In the genomic region with DNA sequence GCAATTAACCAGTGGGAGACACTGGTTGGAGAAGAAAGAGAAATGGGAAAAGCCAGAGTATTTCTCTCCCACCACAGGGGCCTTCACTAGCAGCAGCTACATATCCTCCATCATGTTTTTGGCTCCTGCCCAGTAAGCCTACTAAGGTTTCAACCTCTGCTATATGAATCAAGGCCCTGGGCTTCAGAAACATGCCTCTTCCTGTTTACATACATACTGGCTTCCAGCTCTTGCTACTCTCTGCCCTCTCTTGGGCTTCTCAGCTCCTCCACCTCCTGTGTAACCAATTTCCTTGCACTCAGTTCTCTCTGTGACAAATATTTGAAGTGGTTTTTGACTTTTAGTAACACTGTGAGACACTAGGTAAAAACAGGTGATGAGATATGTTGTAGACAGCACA, we compare ENCODE assay signal across 17 cellular contexts.
A peak's percentile ranks its signal among the peaks of the same experiment; 100 is the strongest.
DNase-seq lines count a peak whose midpoint lies in the region; ATAC-seq and TF ChIP-seq lines count a peak whose summit lies in the region.
"Had no signal": no experiment of that assay in that cellular context is flagged by ENCODE, and none has a peak within 500 bp of the region (broad histone marks: within the 10 kb centered on the region; RNA-seq: fewer than 3 reads in every experiment).

No MANE protein-coding gene starts in this region.

- DNase-seq in COLO668 (lab: John Stamatoyannopoulos, UW; ENCODE audit: unreplicated experiment) (peak; percentile 33), HPDE6-E6E7 (ENCODE audit: extremely low spot score) (peak; percentile 31), T-cell (peak in 5 of 34 experiments; percentile 0 to 11 (median 3)), iris pigment epithelial cell (ENCODE audit: low read depth) (peak; percentile 10), esophagus muscularis mucosa (ENCODE audit: extremely low spot score) (no peak), tibial nerve (ENCODE audit: low spot score in 2 of 2) (no peak)
- DNase-seq in activated CD8-positive, alpha-beta memory T cell treated with anti-CD3 and anti-CD28 coated beads, Interleukin-2, amount 50 U/mL, for 48 hours = no peak
- DNase-seq: amygdala; dermis blood vessel endothelial cell; GOT3; islet precursor cell; NK-92 treated with Interleukin-12 subunit alpha and Interleukin-12 subunit beta, amount 100 ng/mL, for 24 hours; right cardiac atrium had no signal

- CTCF ChIA-PET in T-cell (lab: Charles Lee) = no interaction called here

- H3K27ac Mint-ChIP-seq in T-cell = peak overlapping the region in 1 of 2 donors; percentile 6

- no peaks in the 10 kb centered on the region for H3K36me3 ChIP-seq in esophagus muscularis mucosa
- no peaks in the 10 kb centered on the region for H3K36me3 ChIP-seq in tibial nerve
- H3K36me3 ChIP-seq: BLaER1 had no signal

- no peak for TF ChIP-seq CTCF in esophagus muscularis mucosa (IDR thresholded peaks at IDR 0.05)
- TF ChIP-seq CTCF in tibial nerve (IDR thresholded peaks at IDR 0.05) = no peak

- POLR2A ChIA-PET in T-cell (lab: Charles Lee) = no interaction called here

- intact Hi-C loops in esophagus muscularis mucosa (cut with DNase I) = no loop called here

- H3K27me3 ChIP-seq in esophagus muscularis mucosa (no peaks in the 10 kb centered on the region), tibial nerve (no peaks in the 10 kb centered on the region)
- H3K27me3 ChIP-seq: BLaER1 had no signal

- H3K27ac ChIP-seq in esophagus muscularis mucosa (replicated peaks in 1 of 4) (no peak overlapping the region), tibial nerve (no peak overlapping the region)
- H3K27ac ChIP-seq: BLaER1, HL-60, VCaP had no signal

- no peak for TF ChIP-seq EP300 in esophagus muscularis mucosa (IDR thresholded peaks at IDR 0.05)
- TF ChIP-seq EP300 in tibial nerve (IDR thresholded peaks at IDR 0.05) = no peak

- peak in 3 of 4 experiments; percentile 48 to 96 (median 60) for ATAC-seq in T-cell (replicated peaks in 1 of 4)
- ATAC-seq in GM21737 (IDR thresholded peaks at IDR 0.05; ENCODE audit: unreplicated experiment) = no peak
- ATAC-seq: right cardiac atrium had no signal

- H3K9me3 Mint-ChIP-seq in T-cell = peaks cover 0 to 10% (median 0%) of the 10 kb centered on the region in 3 donors

- no peaks in the 10 kb centered on the region for H3K27me3 Mint-ChIP-seq in T-cell

- TF ChIP-seq POLR2A in esophagus muscularis mucosa (IDR thresholded peaks at IDR 0.05; ENCODE audit: low read depth) = no peak
- TF ChIP-seq POLR2A in tibial nerve (IDR thresholded peaks at IDR 0.05) = no peak

- no peak overlapping the region for H3K4me3 Mint-ChIP-seq in T-cell

- peaks cover 0 to 2% (median 0%) of the 10 kb centered on the region in 3 donors for H3K4me1 Mint-ChIP-seq in T-cell

- H3K4me3 ChIP-seq in esophagus muscularis mucosa (no peak overlapping the region), tibial nerve (no peak overlapping the region)
- H3K4me3 ChIP-seq: BLaER1 had no signal

- H3K36me3 Mint-ChIP-seq in T-cell = no peaks in the 10 kb centered on the region

- H3K4me1 ChIP-seq in esophagus muscularis mucosa (no peaks in the 10 kb centered on the region), tibial nerve (no peaks in the 10 kb centered on the region)
- H3K4me1 ChIP-seq: BLaER1 had no signal

- H3K9me3 ChIP-seq in esophagus muscularis mucosa (no peaks in the 10 kb centered on the region), tibial nerve (no peaks in the 10 kb centered on the region)
- H3K9me3 ChIP-seq: BLaER1 had no signal

Comparison
In these comparisons a context has a peak if more than half of its experiments do, and no peak if none do; other contexts are left out.
1. DNase-seq: peak in COLO668 (single experiment), HPDE6-E6E7 (single experiment) and iris pigment epithelial cell (single experiment); none in esophagus muscularis mucosa (single experiment), activated CD8-positive, alpha-beta memory T cell treated with anti-CD3 and anti-CD28 coated beads, Interleukin-2, amount 50 U/mL, for 48 hours (single experiment) and tibial nerve (0 of 2).